In the genomic region with DNA sequence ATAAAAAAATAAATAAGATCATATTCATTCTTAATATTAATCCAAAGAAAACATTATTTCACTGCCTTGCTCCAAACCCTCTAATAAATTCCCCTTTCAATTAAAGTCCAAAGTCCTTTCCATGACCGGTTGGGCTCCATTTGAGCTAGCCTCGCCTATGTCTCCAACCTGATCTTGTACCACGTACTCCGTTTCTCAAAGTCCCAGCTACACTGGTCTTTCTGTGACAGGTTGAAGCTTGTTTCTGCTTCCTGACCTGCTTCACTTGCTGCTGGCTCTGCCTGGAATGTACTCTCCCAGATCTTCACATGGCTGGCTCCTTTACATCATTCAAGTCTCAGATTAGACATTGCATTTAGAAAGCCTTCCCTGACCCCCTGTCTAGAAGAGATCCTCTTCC, we compare ENCODE assay signal across 31 cellular contexts. TPM values are rescaled to one million over a fixed set of nuclear protein-coding genes. Genes with fewer than 3 reads are reported as not detected.
DNase-seq lines count a peak whose midpoint lies in the region; ATAC-seq, FAIRE-seq and TF ChIP-seq lines count a peak whose summit lies in the region.
"Had no signal": no experiment of that assay in that cellular context is flagged by ENCODE, and none has a peak within 500 bp of the region (broad histone marks: within the 10 kb centered on the region; RNA-seq: fewer than 3 reads in every experiment).

No MANE protein-coding gene starts in this region.

- FAIRE-seq in G401.6 (lab: Jason Lieb, UNC) (peak; percentile 47), small intestine (lab: Jason Lieb, UNC) (no peak)
- FAIRE-seq: D721Med had no signal

- peak overlapping the region; percentile 51 to 59 for H3K27ac Mint-ChIP-seq in T-cell
- no peak overlapping the region for H3K27ac Mint-ChIP-seq in activated CD8-positive, alpha-beta T cell treated with anti-CD3 and anti-CD28 coated beads, Interleukin-2, amount 10 ng/mL, durations not matched to agents 7 days and 5 days
- H3K27ac Mint-ChIP-seq: activated naive CD8-positive, alpha-beta T cell treated with anti-CD3 and anti-CD28 coated beads, Interleukin-2, amount 10 ng/mL, durations not matched to agents 7 days and 5 days; activated T-helper 2 cell treated with anti-CD3 and anti-CD28 coated beads, Interferon-gamma antibody, Interleukin-2, Interleukin-4, amounts not matched to agents 10 μg/mL and 5 μg/mL and 100 μg/mL, durations not matched to agents 14 hours and 24 hours and 36 hours; dendritic cell treated with granulocyte-macrophage colony-stimulating factor and Interleukin-4, amounts not matched to agents 40 ng/mL and 50 ng/mL, for 4 days; mesothelial cell of epicardium; nephron progenitor cell had no signal

- DNase-seq in T-cell, result no peak
- DNase-seq in foreskin keratinocyte, result peak; percentile 58 to 82
- DNase-seq in small intestine, result peak; percentile 81
- DNase-seq in H7, result no peak
- DNase-seq in activated CD8-positive, alpha-beta T cell treated with anti-CD3 and anti-CD28 coated beads, Interleukin-2, amount 10 ng/mL, durations not matched to agents 7 days and 5 days, result no peak
- DNase-seq: activated CD4-positive, alpha-beta T cell treated with anti-CD3 and anti-CD28 coated beads, Interleukin-2, amount 50 U/mL, for 48 hours; activated naive CD8-positive, alpha-beta T cell treated with anti-CD3 and anti-CD28 coated beads, Interleukin-2, amount 10 ng/mL, durations not matched to agents 7 days and 5 days; C1 segment of cervical spinal cord; central memory CD4-positive, alpha-beta T cell; hypothalamus; left ventricle myocardium inferior; NCI-H1048; NCI-H1694 treated with DMSO at 0.1 percent for 48 hours; NCI-H2171 treated with DMSO at 0.1 percent for 48 hours; NCI-H510A treated with DMSO at 0.1 percent for 48 hours; nephron progenitor cell; Peyer's patch; right cardiac atrium; SJCRH30; spleen; stimulated activated CD4-positive, alpha-beta T cell treated with anti-CD3 and anti-CD28 coated beads, Interleukin-2, amount 100 ng/mL, for 48 hours; substantia nigra; T-helper 1 cell; upper lobe of right lung had no signal

- no peaks in the 10 kb centered on the region for H3K27me3 ChIP-seq in foreskin keratinocyte
- H3K27me3 ChIP-seq in small intestine (ENCODE audit: control insufficient read depth in 2 of 2, insufficient read depth in 2 of 2, low read length in 2 of 2), result no peaks in the 10 kb centered on the region
- H3K27me3 ChIP-seq in H7 (ENCODE audit: control insufficient read depth, insufficient read depth, low read length), result no peaks in the 10 kb centered on the region
- H3K27me3 ChIP-seq: ascending aorta, Peyer's patch, SJCRH30, spleen, upper lobe of right lung had no signal

- H3K9me3 ChIP-seq in small intestine (ENCODE audit: control insufficient read depth, low read depth), result no peaks in the 10 kb centered on the region
- H3K9me3 ChIP-seq: ascending aorta, left ventricle myocardium inferior, Peyer's patch, SJCRH30, spleen, upper lobe of right lung had no signal

- no peaks in the 10 kb centered on the region for H3K9me3 Mint-ChIP-seq in T-cell
- H3K9me3 Mint-ChIP-seq in activated CD8-positive, alpha-beta T cell treated with anti-CD3 and anti-CD28 coated beads, Interleukin-2, amount 10 ng/mL, durations not matched to agents 7 days and 5 days (ENCODE audit: insufficient read depth), result no peaks in the 10 kb centered on the region
- H3K9me3 Mint-ChIP-seq: activated naive CD8-positive, alpha-beta T cell treated with anti-CD3 and anti-CD28 coated beads, Interleukin-2, amount 10 ng/mL, durations not matched to agents 7 days and 5 days; activated T-helper 2 cell treated with anti-CD3 and anti-CD28 coated beads, Interferon-gamma antibody, Interleukin-2, Interleukin-4, amounts not matched to agents 10 μg/mL and 5 μg/mL and 100 μg/mL, durations not matched to agents 14 hours and 24 hours and 36 hours; dendritic cell treated with granulocyte-macrophage colony-stimulating factor and Interleukin-4, amounts not matched to agents 40 ng/mL and 50 ng/mL, for 4 days; mesothelial cell of epicardium; nephron progenitor cell had no signal

- H3K4me3 ChIP-seq in small intestine (ENCODE audit: low read depth in 1 of 2, low read length in 2 of 2), result no peak overlapping the region
- no peak overlapping the region for H3K4me3 ChIP-seq in H7 (ENCODE audit: insufficient read depth, low read depth, low read length)
- H3K4me3 ChIP-seq: ascending aorta, left ventricle myocardium inferior, Peyer's patch, SJCRH30, spleen, upper lobe of right lung had no signal

- no peak overlapping the region for H3K4me3 Mint-ChIP-seq in T-cell
- no peak overlapping the region for H3K4me3 Mint-ChIP-seq in activated CD8-positive, alpha-beta T cell treated with anti-CD3 and anti-CD28 coated beads, Interleukin-2, amount 10 ng/mL, durations not matched to agents 7 days and 5 days
- H3K4me3 Mint-ChIP-seq: activated naive CD8-positive, alpha-beta T cell treated with anti-CD3 and anti-CD28 coated beads, Interleukin-2, amount 10 ng/mL, durations not matched to agents 7 days and 5 days; dendritic cell treated with granulocyte-macrophage colony-stimulating factor and Interleukin-4, amounts not matched to agents 40 ng/mL and 50 ng/mL, for 4 days; mesothelial cell of epicardium; nephron progenitor cell had no signal

- H3K27me3 Mint-ChIP-seq in T-cell, result no peaks in the 10 kb centered on the region
- no peaks in the 10 kb centered on the region for H3K27me3 Mint-ChIP-seq in activated CD8-positive, alpha-beta T cell treated with anti-CD3 and anti-CD28 coated beads, Interleukin-2, amount 10 ng/mL, durations not matched to agents 7 days and 5 days (ENCODE audit: low read depth)
- H3K27me3 Mint-ChIP-seq: activated naive CD8-positive, alpha-beta T cell treated with anti-CD3 and anti-CD28 coated beads, Interleukin-2, amount 10 ng/mL, durations not matched to agents 7 days and 5 days; dendritic cell treated with granulocyte-macrophage colony-stimulating factor and Interleukin-4, amounts not matched to agents 40 ng/mL and 50 ng/mL, for 4 days had no signal

- 13 to 71% (median 41%) methylated on average over 4 of the region's 4 CpGs for WGBS in small intestine, 3 donors

- peaks cover 2 to 3% of the 10 kb centered on the region in 2 donors for H3K36me3 ChIP-seq in small intestine (ENCODE audit: control insufficient read depth in 2 of 2, insufficient read depth in 2 of 2, low read length in 2 of 2)
- H3K36me3 ChIP-seq in H7 (replicated peaks; ENCODE audit: control insufficient read depth, insufficient read depth, low read length), result no peaks in the 10 kb centered on the region; the same call in 1 of the 2 replicates

- no peak for TF ChIP-seq CTCF in foreskin keratinocyte (conservative IDR thresholded peaks at IDR 0.05)

- H3K4me1 ChIP-seq in foreskin keratinocyte, result peaks cover 13% of the 10 kb centered on the region
- peaks cover 0 to 3% of the 10 kb centered on the region in 2 donors for H3K4me1 ChIP-seq in small intestine (ENCODE audit: control insufficient read depth in 2 of 2, insufficient read depth in 1 of 2, low read depth in 1 of 2, low read length in 1 of 2)
- H3K4me1 ChIP-seq: ascending aorta, left ventricle myocardium inferior, Peyer's patch, SJCRH30 had no signal

- POLR2A ChIA-PET in T-cell (lab: Charles Lee), result interaction anchor here in 1 of 2 donors (0.6 kb wide), 1 partner anchor 8 kb away, joined by 3 read pairs; no protein-coding TSS in a partner anchor
- POLR2A ChIA-PET in activated CD8-positive, alpha-beta T cell treated with anti-CD3 and anti-CD28 coated beads, Interleukin-2, amount 10 ng/mL, durations not matched to agents 7 days and 5 days (lab: Charles Lee), result no interaction called here

- H3K27ac ChIP-seq in foreskin keratinocyte (no peak overlapping the region), small intestine (ENCODE audit: low read depth in 1 of 2, low read length in 1 of 2) (no peak overlapping the region)
- H3K27ac ChIP-seq: ascending aorta, left ventricle myocardium inferior, Peyer's patch, SJCRH30, spleen, upper lobe of right lung had no signal

- CTCF ChIA-PET in T-cell (lab: Charles Lee), result interaction anchor here (0.6 to 1.3 kb wide), 6 partner anchors 9 to 146 kb away, joined by 3 to 6 read pairs (median 4); partner anchors contain the start of gene RPL5 (in 1 of the 2)
- CTCF ChIA-PET in activated CD8-positive, alpha-beta T cell treated with anti-CD3 and anti-CD28 coated beads, Interleukin-2, amount 10 ng/mL, durations not matched to agents 7 days and 5 days (lab: Charles Lee), result interaction anchor here (1.7 to 2.7 kb wide), 4 partner anchors 10 to 146 kb away, joined by 5 to 9 read pairs (median 7); no protein-coding TSS in a partner anchor

- peaks cover 24% of the 10 kb centered on the region for H3K36me3 Mint-ChIP-seq in T-cell
- H3K36me3 Mint-ChIP-seq in activated CD8-positive, alpha-beta T cell treated with anti-CD3 and anti-CD28 coated beads, Interleukin-2, amount 10 ng/mL, durations not matched to agents 7 days and 5 days (ENCODE audit: low read depth), result peaks cover 24% of the 10 kb centered on the region

- peaks cover 9 to 17% (median 10%) of the 10 kb centered on the region in 3 donors for H3K4me1 Mint-ChIP-seq in T-cell
- H3K4me1 Mint-ChIP-seq in activated CD8-positive, alpha-beta T cell treated with anti-CD3 and anti-CD28 coated beads, Interleukin-2, amount 10 ng/mL, durations not matched to agents 7 days and 5 days (ENCODE audit: low read depth), result no peaks in the 10 kb centered on the region
- H3K4me1 Mint-ChIP-seq: nephron progenitor cell had no signal

- ATAC-seq in T-cell (replicated peaks in 1 of 4), result no peak
- peak; percentile 87 for ATAC-seq in foreskin keratinocyte
- ATAC-seq in HG02870 (IDR thresholded peaks at IDR 0.05; ENCODE audit: unreplicated experiment), result no peak
- ATAC-seq in activated CD8-positive, alpha-beta T cell treated with anti-CD3 and anti-CD28 coated beads, Interleukin-2, amount 10 ng/mL, durations not matched to agents 7 days and 5 days, result no peak
- ATAC-seq: right cardiac atrium, upper lobe of right lung had no signal

RNA-seq across cellular contexts. Expression of gene RPL5, which starts 16.4 kb away (rescaled TPM):
- total RNA-seq in T-cell (1,000 to 10,000 TPM; 1,327 to 1,558 (median 1,433) TPM), foreskin keratinocyte (1,610 and 1,618 TPM in 2 replicates)
- polyA plus RNA-seq in foreskin keratinocyte (1,656 and 1,722 TPM in 2 replicates), small intestine (1,000 to 10,000 TPM; 1,004 to 2,140 (median 1,631) TPM)
- total RNA-seq in H7 (2014; rRNA removed; shearing (Covaris generic)), result 1,934 and 2,538 TPM in 2 replicates
- total RNA-seq in activated CD8-positive, alpha-beta T cell treated with anti-CD3 and anti-CD28 coated beads, Interleukin-2, amount 10 ng/mL, durations not matched to agents 7 days and 5 days, result 100 to 1,000 TPM; 816 to 821 TPM

Comparison
In these comparisons a context has a peak if more than half of its experiments do, and no peak if none do; other contexts are left out.
1. DNase-seq: peak in foreskin keratinocyte (2 of 2) and small intestine (single experiment); none in T-cell (0 of 34), H7 (single experiment) and activated CD8-positive, alpha-beta T cell treated with anti-CD3 and anti-CD28 coated beads, Interleukin-2, amount 10 ng/mL, durations not matched to agents 7 days and 5 days (single experiment).